Comparison of ENCODE assay signal across 13 cellular contexts in genomic region chr1:35222322-35223108, GRCh38. TPM values are rescaled to one million over a fixed set of nuclear protein-coding genes. Genes with fewer than 3 reads are reported as not detected.
DNase-seq lines count a peak whose midpoint lies in the region; ATAC-seq, FAIRE-seq and TF ChIP-seq lines count a peak whose summit lies in the region.
"Had no signal": no experiment of that assay in that cellular context is flagged by ENCODE, and none has a peak within 500 bp of the region (broad histone marks: within the 10 kb centered on the region; RNA-seq: fewer than 3 reads in every experiment).

No MANE protein-coding gene starts in this region.

- ATAC-seq in omental fat pad (ENCODE audit: low FRiP score) (peak; percentile 86), right lobe of liver (no peak), HG02798 (IDR thresholded peaks at IDR 0.05; ENCODE audit: poor library complexity, unreplicated experiment) (no peak)
- ATAC-seq: activated CD8-positive, alpha-beta T cell treated with anti-CD3 and anti-CD28 coated beads for 36 hours had no signal

- peak; percentile 15 to 65; a peak in 1 of 4 replicates for TF ChIP-seq EP300 in SK-N-SH (IDR thresholded peaks at IDR 0.05; ENCODE audit: borderline replicate concordance in 1 of 2, low read depth in 1 of 2, low read length in 1 of 2)

- DNase-seq in EL (peak; percentile 75), SK-N-SH (peak; percentile 25), fibroblast of the aortic adventitia (ENCODE audit: low read depth) (peak; percentile 98), omental fat pad (ENCODE audit: low spot score) (no peak), A172 (ENCODE audit: low spot score) (no peak), RCC 7860 (ENCODE audit: low spot score) (no peak), right lobe of liver (no peak)
- DNase-seq: activated CD8-positive, alpha-beta T cell treated with anti-CD3 and anti-CD28 coated beads for 36 hours; CD8-positive, alpha-beta memory T cell; hypothalamus had no signal

- no peak for TF ChIP-seq POLR2A in right lobe of liver (IDR thresholded peaks at IDR 0.05)

- intact Hi-C loops in right lobe of liver (cut with DNase I): no loop called here

- no peak overlapping the region for H3K4me3 ChIP-seq in SK-N-SH (ENCODE audit: low read depth in 2 of 2, low read length in 1 of 2)
- no peak overlapping the region for H3K4me3 ChIP-seq in fibroblast of the aortic adventitia (ENCODE audit: low read depth, low read length)
- H3K4me3 ChIP-seq in right lobe of liver: no peak overlapping the region
- H3K4me3 ChIP-seq: lung, prostate gland had no signal

- CTCF ChIA-PET in SK-N-SH (lab: Yijun Ruan, JAX): interaction anchor here (1.0 to 1.6 kb wide), 4 partner anchors 18 to 342 kb away, joined by 3 to 10 read pairs (median 4); no protein-coding TSS in a partner anchor

- 68% methylated on average over 6 of the region's 6 CpGs for WGBS in SK-N-SH (ENCODE audit: low lambda C conversion rate)
- WGBS in right lobe of liver (ENCODE audit: insufficient coverage, low coverage, low lambda C conversion rate, missing lambda C conversion rate): 52% methylated on average over 6 of the region's 6 CpGs

- H3K27ac ChIP-seq in SK-N-SH (ENCODE audit: low read depth in 2 of 2, low read length in 1 of 2) (peak overlapping the region; percentile 56 to 67), right lobe of liver (no peak overlapping the region)
- H3K27ac ChIP-seq: prostate gland had no signal

- H3K4me1 ChIP-seq in SK-N-SH (ENCODE audit: control insufficient read depth in 1 of 2, insufficient read depth in 2 of 2, low read depth in 1 of 2, low read length in 1 of 2) (peaks cover 0 to 19% of the 10 kb centered on the region in 2 experiments; a peak in 1 of 4 replicates), right lobe of liver (no peaks in the 10 kb centered on the region)
- H3K4me1 ChIP-seq: prostate gland had no signal

- no peak for TF ChIP-seq RAD21 in SK-N-SH (IDR thresholded peaks at IDR 0.05; ENCODE audit: low read length)

- H2AFZ ChIP-seq in SK-N-SH (ENCODE audit: low read depth): peak overlapping the region; percentile 61

- TF ChIP-seq CTCF in SK-N-SH (IDR thresholded peaks at IDR 0.05) (no peak), fibroblast of the aortic adventitia (IDR thresholded peaks at IDR 0.05; ENCODE audit: insufficient read depth, low read length) (no peak), omental fat pad (IDR thresholded peaks at IDR 0.05) (no peak), right lobe of liver (IDR thresholded peaks at IDR 0.05) (no peak)

- no peaks in the 10 kb centered on the region for H3K9me2 ChIP-seq in SK-N-SH

- POLR2A ChIA-PET in SK-N-SH (lab: Yijun Ruan, JAX): no interaction called here

- H3K4me2 ChIP-seq in SK-N-SH: no peak overlapping the region

- no peak overlapping the region for H3K9ac ChIP-seq in SK-N-SH

- no peak for FAIRE-seq in RCC 7860 (lab: Jason Lieb, UNC)

- H3K9me3 ChIP-seq in SK-N-SH (no peaks in the 10 kb centered on the region), right lobe of liver (no peaks in the 10 kb centered on the region)
- H3K9me3 ChIP-seq: prostate gland had no signal

- no peaks in the 10 kb centered on the region for H4K20me1 ChIP-seq in SK-N-SH (ENCODE audit: insufficient read depth)

- H3K36me3 ChIP-seq in SK-N-SH (replicated peaks in 1 of 2; ENCODE audit: control insufficient read depth in 1 of 2, insufficient read depth in 2 of 2, low read length in 1 of 2) (no peaks in the 10 kb centered on the region), right lobe of liver (no peaks in the 10 kb centered on the region)
- H3K36me3 ChIP-seq: prostate gland had no signal

- H3K27me3 ChIP-seq in SK-N-SH (ENCODE audit: insufficient read depth) (no peaks in the 10 kb centered on the region), right lobe of liver (no peaks in the 10 kb centered on the region)

- H3F3A ChIP-seq in SK-N-SH (replicated peaks; ENCODE audit: insufficient read depth): peaks cover 12% of the 10 kb centered on the region

- no peaks in the 10 kb centered on the region for H3K79me2 ChIP-seq in SK-N-SH (ENCODE audit: insufficient read depth)

TF ChIP-seq in SK-N-SH, 30 proteins besides CTCF, POLR2A, EP300 and RAD21 (continues in another document):
- TF ChIP-seq REST (IDR thresholded peaks at IDR 0.05; ENCODE audit: low read depth, low read length): no peak
- TF ChIP-seq GATA2 (CRISPR knock-in tag; IDR thresholded peaks at IDR 0.05): no peak
- no peak for TF ChIP-seq TAF1 (IDR thresholded peaks at IDR 0.05; ENCODE audit: borderline replicate concordance, low read depth, low read length)
- TF ChIP-seq RFX5 (IDR thresholded peaks at IDR 0.05; ENCODE audit: low read length): no peak
- TF ChIP-seq GABPA (IDR thresholded peaks at IDR 0.05; ENCODE audit: low read depth): no peak
- no peak for TF ChIP-seq FOXJ3 (CRISPR knock-in tag; IDR thresholded peaks at IDR 0.05)
- TF ChIP-seq MEF2A (IDR thresholded peaks at IDR 0.05; ENCODE audit: borderline replicate concordance, low read depth): no peak
- TF ChIP-seq MXI1 (IDR thresholded peaks at IDR 0.05; ENCODE audit: low read depth, low read length): no peak
- no peak for TF ChIP-seq MAX (IDR thresholded peaks at IDR 0.05; ENCODE audit: low read depth)
- TF ChIP-seq NFIC (IDR thresholded peaks at IDR 0.05; ENCODE audit: borderline replicate concordance): peak; percentile 82
- TF ChIP-seq TCF12 (IDR thresholded peaks at IDR 0.05): peak; percentile 86
- no peak for TF ChIP-seq FOXM1 (IDR thresholded peaks at IDR 0.05; ENCODE audit: low read depth)
- TF ChIP-seq CHD2 (IDR thresholded peaks at IDR 0.05; ENCODE audit: low read length, partially characterized antibody): no peak
- no peak for TF ChIP-seq RXRA (IDR thresholded peaks at IDR 0.05; ENCODE audit: borderline replicate concordance, low read depth)
- no peak for TF ChIP-seq EZH2phosphoT487 (IDR thresholded peaks at IDR 0.05; ENCODE audit: borderline replicate concordance, low read depth)
- peak; percentile 53; the same call in 1 of the 2 replicates for TF ChIP-seq TEAD4 (IDR thresholded peaks at IDR 0.05; ENCODE audit: borderline replicate concordance, insufficient read depth)
- TF ChIP-seq RCOR1 (IDR thresholded peaks at IDR 0.05; ENCODE audit: low read length): no peak
- TF ChIP-seq IRF3 (IDR thresholded peaks at IDR 0.05; ENCODE audit: low read depth, low read length): no peak
- TF ChIP-seq FOSL2 (IDR thresholded peaks at IDR 0.05; ENCODE audit: borderline replicate concordance, low read depth): peak; percentile 61; the same call in 1 of the 2 replicates

RNA-seq across cellular contexts. Expression of gene SFPQ, which starts 29.6 kb away (rescaled TPM):
- polyA plus RNA-seq in SK-N-SH (2012; rRNA removed): 85.6 and 88.1 TPM in 2 replicates
- 66.5 and 86.3 TPM in 2 replicates for polyA plus RNA-seq in SK-N-SH (2012; cell fraction: cytosol; rRNA removed)
- 214 and 361 TPM in 2 replicates for polyA plus RNA-seq in SK-N-SH (2012; cell fraction: nucleus; rRNA removed)
- total RNA-seq in fibroblast of the aortic adventitia (ENCODE audit: low replicate concordance) (152 and 393 TPM in 2 replicates), omental fat pad (100 to 1,000 TPM; 182 to 432 (median 259) TPM), right lobe of liver (10 to 100 TPM; 48.4 to 99.6 (median 73.2) TPM)
- 201 and 274 TPM in 2 replicates for total RNA-seq in A172 (2014; rRNA removed; shearing (Covaris generic))

RNA-seq across cellular contexts. Expression of gene ZMYM4, which starts 46.0 kb away (rescaled TPM):
- polyA plus RNA-seq in SK-N-SH (2012; rRNA removed): 12.2 and 16.1 TPM in 2 replicates
- 16.6 and 16.9 TPM in 2 replicates for polyA plus RNA-seq in SK-N-SH (2012; cell fraction: cytosol; rRNA removed)
- polyA plus RNA-seq in SK-N-SH (2012; cell fraction: nucleus; rRNA removed): 11.2 and 25.1 TPM in 2 replicates
- 47.8 and 52.2 TPM in 2 replicates for total RNA-seq in fibroblast of the aortic adventitia (ENCODE audit: low replicate concordance)
- total RNA-seq in omental fat pad: 10 to 100 TPM; 31.7 to 38.3 (median 33.9) TPM
- total RNA-seq in A172 (2014; rRNA removed; shearing (Covaris generic)): 17.7 and 38.9 TPM in 2 replicates
- total RNA-seq in right lobe of liver: 10 to 100 TPM; 13.3 to 20.4 (median 17.1) TPM

Comparison
In these comparisons a context has a peak if more than half of its experiments do, and no peak if none do; other contexts are left out.
1. DNase-seq: peak in EL (single experiment), SK-N-SH (single experiment) and fibroblast of the aortic adventitia (single experiment); none in omental fat pad (single experiment), A172 (single experiment), RCC 7860 (single experiment) and right lobe of liver (0 of 3).
2. H3K27ac ChIP-seq: peak in SK-N-SH (2 of 2); none in right lobe of liver (0 of 3).